15 cellular contexts compared by ENCODE assay signal in the genomic region with DNA sequence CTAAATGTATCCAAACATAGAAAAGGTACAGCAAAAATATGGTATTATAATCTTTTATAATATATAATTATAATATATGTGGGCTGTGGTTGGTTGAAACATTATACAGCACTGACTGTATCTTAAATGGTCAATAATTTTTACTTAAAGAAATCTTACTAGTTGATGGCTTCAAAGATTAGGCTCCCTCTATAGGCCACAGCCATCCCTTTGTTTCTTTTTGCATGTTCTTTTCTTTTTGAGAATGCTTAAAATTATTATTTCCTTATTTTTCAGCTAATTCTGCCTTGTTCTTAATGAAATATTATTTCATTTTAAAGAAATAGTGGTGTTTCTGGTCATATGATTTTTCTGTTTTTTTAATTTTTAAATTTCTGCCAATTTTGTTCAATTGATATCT.
DNase-seq lines count a peak whose midpoint lies in the region; ATAC-seq, FAIRE-seq and TF ChIP-seq lines count a peak whose summit lies in the region.
"Had no signal": no experiment of that assay in that cellular context is flagged by ENCODE, and none has a peak within 500 bp of the region (broad histone marks: within the 10 kb centered on the region; RNA-seq: fewer than 3 reads in every experiment).

No MANE protein-coding gene starts in this region.

- H3K36me3 ChIP-seq in DND-41 (ENCODE audit: insufficient read depth, low read length) (no peaks in the 10 kb centered on the region), endodermal cell (ENCODE audit: control insufficient read depth, insufficient read depth, low read length) (no peaks in the 10 kb centered on the region), pancreas (no peaks in the 10 kb centered on the region), esophagus squamous epithelium (no peaks in the 10 kb centered on the region)
- H3K36me3 ChIP-seq: left ventricle myocardium inferior had no signal

- H3K27ac Mint-ChIP-seq in endodermal cell: no peak overlapping the region
- H3K27ac Mint-ChIP-seq: activated naive CD8-positive, alpha-beta T cell; natural killer cell had no signal

- FAIRE-seq in pancreas (lab: Jason Lieb, UNC): peak; percentile 54
- FAIRE-seq: endothelial cell of umbilical vein had no signal

- H3K9ac ChIP-seq in DND-41 (ENCODE audit: low read depth, low read length) (no peak overlapping the region), endodermal cell (ENCODE audit: extremely low read depth, low read length, poor library complexity, severe bottlenecking) (no peak overlapping the region)

- peaks cover 5% of the 10 kb centered on the region for H3K4me1 Mint-ChIP-seq in endodermal cell
- H3K4me1 Mint-ChIP-seq: natural killer cell had no signal

- no peaks in the 10 kb centered on the region for H4K20me1 ChIP-seq in DND-41 (ENCODE audit: insufficient read depth, low read length)

- DNase-seq in DND-41 (no peak), LNCaP clone FGC (ENCODE audit: low read depth) (no peak), endodermal cell (no peak), pancreas (no peak), esophagus squamous epithelium (lab: John Stamatoyannopoulos, UW) (no peak)
- DNase-seq: Calu3; cerebellar nuclear complex; left ventricle myocardium inferior; natural killer cell; right cardiac atrium; stimulated activated naive CD4-positive, alpha-beta T cell had no signal

- no peak for ATAC-seq in DND-41 (ENCODE audit: insufficient read depth, low read depth)
- no peak for ATAC-seq in pancreas
- ATAC-seq in GM18858 (IDR thresholded peaks at IDR 0.05; ENCODE audit: unreplicated experiment): no peak
- no peak for ATAC-seq in HG03045 (IDR thresholded peaks at IDR 0.05; ENCODE audit: unreplicated experiment)
- ATAC-seq: natural killer cell, right cardiac atrium had no signal

- no peak overlapping the region for H2AFZ ChIP-seq in DND-41 (ENCODE audit: low read depth, low read length)

- intact Hi-C loops in pancreas (cut with DNase I): no loop called here
- intact Hi-C loops in esophagus squamous epithelium (cut with DNase I): no loop called here

- H3K27me3 Mint-ChIP-seq in endodermal cell (ENCODE audit: insufficient read depth): no peaks in the 10 kb centered on the region

- no peaks in the 10 kb centered on the region for H3K36me3 Mint-ChIP-seq in endodermal cell (ENCODE audit: low read depth)
- H3K36me3 Mint-ChIP-seq: activated naive CD8-positive, alpha-beta T cell; natural killer cell had no signal

- H3K4me3 Mint-ChIP-seq in endodermal cell: no peak overlapping the region
- H3K4me3 Mint-ChIP-seq: activated naive CD8-positive, alpha-beta T cell; natural killer cell had no signal

- no peaks in the 10 kb centered on the region for H3K79me2 ChIP-seq in DND-41 (ENCODE audit: insufficient read depth, low read length)

- H3K27me3 ChIP-seq in DND-41 (ENCODE audit: insufficient read depth, low read length, poor library complexity) (no peaks in the 10 kb centered on the region), endodermal cell (ENCODE audit: control insufficient read depth, insufficient read depth, low read length, poor library complexity, severe bottlenecking) (no peaks in the 10 kb centered on the region), pancreas (no peaks in the 10 kb centered on the region), esophagus squamous epithelium (no peaks in the 10 kb centered on the region)

- no peak overlapping the region for H3K4me2 ChIP-seq in DND-41 (ENCODE audit: insufficient read depth, low read length)

- H3K4me1 ChIP-seq in DND-41 (ENCODE audit: insufficient read depth, low read length) (no peaks in the 10 kb centered on the region), endodermal cell (ENCODE audit: control insufficient read depth, insufficient read depth, low read length) (no peaks in the 10 kb centered on the region), pancreas (peaks cover 0 to 8% (median 0%) of the 10 kb centered on the region in 3 donors), esophagus squamous epithelium (no peaks in the 10 kb centered on the region)

- TF ChIP-seq POLR2A in esophagus squamous epithelium (IDR thresholded peaks at IDR 0.05): no peak

- TF ChIP-seq CTCF in DND-41 (IDR thresholded peaks at IDR 0.05; ENCODE audit: borderline replicate concordance, extremely low read depth, low read length, poor library complexity, severe bottlenecking): peak; percentile 28
- TF ChIP-seq CTCF in LNCaP clone FGC (IDR thresholded peaks at IDR 0.05; ENCODE audit: control insufficient read depth, extremely low read depth, insufficient read depth): peak; percentile 37; the same call in 1 of the 2 replicates
- TF ChIP-seq CTCF in endodermal cell (conservative IDR thresholded peaks at IDR 0.05): peak; percentile 68
- no peak for TF ChIP-seq CTCF in pancreas (IDR thresholded peaks at IDR 0.05)
- no peak for TF ChIP-seq CTCF in esophagus squamous epithelium (IDR thresholded peaks at IDR 0.05)

- H3K27ac ChIP-seq in DND-41 (ENCODE audit: low read length) (no peak overlapping the region), endodermal cell (ENCODE audit: low read depth, low read length) (no peak overlapping the region), pancreas (no peak overlapping the region), esophagus squamous epithelium (no peak overlapping the region)
- H3K27ac ChIP-seq: left ventricle myocardium inferior had no signal

- H3K9me3 Mint-ChIP-seq in endodermal cell: no peaks in the 10 kb centered on the region
- H3K9me3 Mint-ChIP-seq: natural killer cell had no signal

- H3K9me3 ChIP-seq in DND-41 (ENCODE audit: insufficient read depth, low read length, severe bottlenecking): no peaks in the 10 kb centered on the region
- no peaks in the 10 kb centered on the region for H3K9me3 ChIP-seq in endodermal cell (ENCODE audit: control insufficient read depth, low read length)
- H3K9me3 ChIP-seq in pancreas: no peaks in the 10 kb centered on the region
- H3K9me3 ChIP-seq in esophagus squamous epithelium: no peaks in the 10 kb centered on the region
- H3K9me3 ChIP-seq: left ventricle myocardium inferior had no signal

- H3K4me3 ChIP-seq in DND-41 (ENCODE audit: low read depth in 1 of 2, low read length in 2 of 2) (no peak overlapping the region), LNCaP clone FGC (ENCODE audit: low read depth, low read length) (no peak overlapping the region), endodermal cell (ENCODE audit: low read length) (no peak overlapping the region), pancreas (no peak overlapping the region), esophagus squamous epithelium (no peak overlapping the region)
- H3K4me3 ChIP-seq: left ventricle myocardium inferior had no signal

Comparison
In these comparisons a context has a peak if more than half of its experiments do, and no peak if none do; other contexts are left out.
1. CTCF ChIP-seq: peak in DND-41 (single experiment), LNCaP clone FGC (single experiment) and endodermal cell (single experiment); none in pancreas (0 of 4) and esophagus squamous epithelium (0 of 6).